In the genomic region with DNA sequence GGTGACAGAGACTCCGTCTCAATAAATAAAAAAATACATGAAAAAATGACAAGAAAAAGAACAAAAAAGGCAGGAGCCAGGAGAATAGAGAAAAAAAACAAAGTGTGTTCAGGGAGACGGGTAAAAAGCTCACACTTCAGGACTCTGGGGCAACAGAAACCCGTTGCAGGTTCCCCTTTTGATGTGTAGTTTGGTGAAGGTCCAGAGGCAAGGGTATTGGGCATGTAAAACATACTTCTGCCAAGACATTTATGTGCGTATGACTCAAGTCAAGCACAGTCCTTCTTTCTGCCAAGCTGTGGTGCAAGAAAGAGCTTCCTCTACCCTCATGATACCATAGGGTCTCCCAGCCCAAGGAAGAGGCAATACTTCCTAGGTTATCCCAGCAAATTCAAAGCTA, we compare ENCODE assay signal across 2 cellular contexts.
TF ChIP-seq lines count a peak whose summit lies in the region.

No MANE protein-coding gene starts in this region.

TF ChIP-seq in GM23338, 12 proteins besides CTCF, POLR2A, EP300 and RAD21:
- TF ChIP-seq ZNF462 (CRISPR knock-in tag; IDR thresholded peaks at IDR 0.05) (no peak), EZH2 (IDR thresholded peaks at IDR 0.05; ENCODE audit: low read depth, unreplicated experiment) (no peak), JUNB (IDR thresholded peaks at IDR 0.05; ENCODE audit: unreplicated experiment) (no peak)
- TF ChIP-seq, protein P1, sequence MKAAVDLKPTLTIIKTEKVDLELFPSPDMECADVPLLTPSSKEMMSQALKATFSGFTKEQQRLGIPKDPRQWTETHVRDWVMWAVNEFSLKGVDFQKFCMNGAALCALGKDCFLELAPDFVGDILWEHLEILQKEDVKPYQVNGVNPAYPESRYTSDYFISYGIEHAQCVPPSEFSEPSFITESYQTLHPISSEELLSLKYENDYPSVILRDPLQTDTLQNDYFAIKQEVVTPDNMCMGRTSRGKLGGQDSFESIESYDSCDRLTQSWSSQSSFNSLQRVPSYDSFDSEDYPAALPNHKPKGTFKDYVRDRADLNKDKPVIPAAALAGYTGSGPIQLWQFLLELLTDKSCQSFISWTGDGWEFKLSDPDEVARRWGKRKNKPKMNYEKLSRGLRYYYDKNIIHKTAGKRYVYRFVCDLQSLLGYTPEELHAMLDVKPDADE (IDR thresholded peaks at IDR 0.05) = no peak
TF ChIP-seq in GM23338: peak in this region for 0.

TF ChIP-seq in K562, 482 proteins besides CTCF, POLR2A, EP300 and RAD21:
- no peak for TF ChIP-seq E2F4 (CRISPR knock-in tag; IDR thresholded peaks at IDR 0.05; ENCODE audit: low read depth)
- TF ChIP-seq SAP30 (IDR thresholded peaks at IDR 0.05; ENCODE audit: borderline replicate concordance, insufficient read depth, low read depth, low read length, poor library complexity, severe bottlenecking) = no peak
- TF ChIP-seq SMARCE1 (IDR thresholded peaks at IDR 0.05) = no peak
- no peak for TF ChIP-seq KDM2B (CRISPR knock-in tag; IDR thresholded peaks at IDR 0.05)
- no peak for TF ChIP-seq CEBPB (tag; IDR thresholded peaks at IDR 0.05)
- TF ChIP-seq XRCC4 (IDR thresholded peaks at IDR 0.05; ENCODE audit: extremely low read depth, insufficient read depth, insufficient read length) = no peak
- TF ChIP-seq ESRRA (IDR thresholded peaks at IDR 0.05; ENCODE audit: borderline replicate concordance, low read depth) = no peak
- TF ChIP-seq L3MBTL2 (IDR thresholded peaks at IDR 0.05) = no peak
- no peak for TF ChIP-seq HMG20B (CRISPR knock-in tag; IDR thresholded peaks at IDR 0.05)
- TF ChIP-seq GABPB1 (CRISPR knock-in tag; IDR thresholded peaks at IDR 0.05) = no peak
